16 cellular contexts compared by ENCODE assay signal in genomic region chr10:22478555-22479334, GRCh38.
DNase-seq lines count a peak whose midpoint lies in the region; ATAC-seq and TF ChIP-seq lines count a peak whose summit lies in the region.
"Had no signal": no experiment of that assay in that cellular context is flagged by ENCODE, and none has a peak within 500 bp of the region (broad histone marks: within the 10 kb centered on the region; RNA-seq: fewer than 3 reads in every experiment).

No MANE protein-coding gene starts in this region.

- H3K27ac ChIP-seq in right atrium auricular region, result no peak overlapping the region
- peak overlapping the region; percentile 89 for H3K27ac ChIP-seq in angular gyrus (ENCODE audit: low read depth, low read length)
- H3K27ac ChIP-seq: PC-9 had no signal

- no peaks in the 10 kb centered on the region for H3K36me3 ChIP-seq in right atrium auricular region
- H3K36me3 ChIP-seq in iPS-15b (ENCODE audit: control insufficient read depth, insufficient read depth, low read length), result no peaks in the 10 kb centered on the region

- H3K9me3 ChIP-seq in right atrium auricular region, result no peaks in the 10 kb centered on the region
- H3K9me3 ChIP-seq in iPS-15b (ENCODE audit: control insufficient read depth, insufficient read depth, low read length), result no peaks in the 10 kb centered on the region

- intact Hi-C loops in Right ventricle myocardium inferior (cut with DNase I), result no loop called here
- intact Hi-C loops in activated T-helper 2 cell treated with anti-CD3 and anti-CD28 coated beads, Interferon-gamma antibody, Interleukin-2, Interleukin-4, amounts not matched to agents 10 μg/mL and 5 μg/mL and 100 μg/mL, durations not matched to agents 14 hours and 24 hours and 36 hours (cut with micrococcal nuclease), result loop anchor here (5.0 to 10.0 kb wide), 3 partner anchors 41 to 964 kb away; no protein-coding TSS in a partner anchor

- peaks cover 28% of the 10 kb centered on the region for H3K4me1 Mint-ChIP-seq in type B pancreatic cell (ENCODE audit: unreplicated experiment)
- H3K4me1 Mint-ChIP-seq in activated T-helper 2 cell treated with anti-CD3 and anti-CD28 coated beads, Interferon-gamma antibody, Interleukin-2, Interleukin-4, amounts not matched to agents 10 μg/mL and 5 μg/mL and 100 μg/mL, durations not matched to agents 14 hours and 24 hours and 36 hours (ENCODE audit: low read depth), result peaks cover 14% of the 10 kb centered on the region

- no peak overlapping the region for H3K4me3 ChIP-seq in right atrium auricular region
- H3K4me3 ChIP-seq in iPS-15b (ENCODE audit: low read depth, low read length), result peak overlapping the region; percentile 46
- H3K4me3 ChIP-seq: PC-9 had no signal

- peak overlapping the region; percentile 71 for H3K4me3 Mint-ChIP-seq in type B pancreatic cell
- no peak overlapping the region for H3K4me3 Mint-ChIP-seq in activated T-helper 2 cell treated with anti-CD3 and anti-CD28 coated beads, Interferon-gamma antibody, Interleukin-2, Interleukin-4, amounts not matched to agents 10 μg/mL and 5 μg/mL and 100 μg/mL, durations not matched to agents 14 hours and 24 hours and 36 hours (ENCODE audit: low read depth)

- H3K27me3 ChIP-seq in right atrium auricular region (peaks cover 23 to 30% of the 10 kb centered on the region in 2 donors), iPS-15b (ENCODE audit: control insufficient read depth, insufficient read depth, low read length) (peaks cover 84% of the 10 kb centered on the region)

- H3K36me3 Mint-ChIP-seq in type B pancreatic cell, result no peaks in the 10 kb centered on the region
- no peaks in the 10 kb centered on the region for H3K36me3 Mint-ChIP-seq in activated T-helper 2 cell treated with anti-CD3 and anti-CD28 coated beads, Interferon-gamma antibody, Interleukin-2, Interleukin-4, amounts not matched to agents 10 μg/mL and 5 μg/mL and 100 μg/mL, durations not matched to agents 14 hours and 24 hours and 36 hours (ENCODE audit: low read depth)

- peaks cover 78% of the 10 kb centered on the region for H3K27me3 Mint-ChIP-seq in type B pancreatic cell
- peaks cover 40% of the 10 kb centered on the region for H3K27me3 Mint-ChIP-seq in activated T-helper 2 cell treated with anti-CD3 and anti-CD28 coated beads, Interferon-gamma antibody, Interleukin-2, Interleukin-4, amounts not matched to agents 10 μg/mL and 5 μg/mL and 100 μg/mL, durations not matched to agents 14 hours and 24 hours and 36 hours (ENCODE audit: low read depth)

- H3K4me1 ChIP-seq in right atrium auricular region, result peaks cover 0 to 20% of the 10 kb centered on the region in 2 donors
- peaks cover 2% of the 10 kb centered on the region for H3K4me1 ChIP-seq in iPS-15b (ENCODE audit: control insufficient read depth, insufficient read depth, low read length)

- no peak overlapping the region for H3K9ac ChIP-seq in iPS-15b (ENCODE audit: low read depth, low read length)

- H3K9me3 Mint-ChIP-seq in type B pancreatic cell, result no peaks in the 10 kb centered on the region
- no peaks in the 10 kb centered on the region for H3K9me3 Mint-ChIP-seq in activated T-helper 2 cell treated with anti-CD3 and anti-CD28 coated beads, Interferon-gamma antibody, Interleukin-2, Interleukin-4, amounts not matched to agents 10 μg/mL and 5 μg/mL and 100 μg/mL, durations not matched to agents 14 hours and 24 hours and 36 hours

- DNase-seq in Right ventricle myocardium inferior (ENCODE audit: missing footprints) (no peak), right atrium auricular region (ENCODE audit: low spot score) (no peak), type B pancreatic cell (ENCODE audit: extremely low spot score, unreplicated experiment) (no peak), HPDE6-E6E7 (ENCODE audit: extremely low spot score) (no peak)
- no peak for DNase-seq in activated T-helper 2 cell treated with anti-CD3 and anti-CD28 coated beads, Interferon-gamma antibody, Interleukin-2, Interleukin-4, amounts not matched to agents 10 μg/mL and 5 μg/mL and 100 μg/mL, durations not matched to agents 14 hours and 24 hours and 36 hours (ENCODE audit: low spot score)
- DNase-seq: COR-L47, DMS153, NCI-H1048, NCI-H146, NCI-H2081 treated with DMSO at 0.1 percent for 48 hours, NCI-H2227 treated with DMSO at 0.1 percent for 48 hours, NCI-H526 treated with DMSO at 0.1 percent for 48 hours, PC-9 had no signal

- ATAC-seq in Right ventricle myocardium inferior (peak; percentile 53), HG02884 (IDR thresholded peaks at IDR 0.05; ENCODE audit: unreplicated experiment) (no peak)

- peak overlapping the region; percentile 58 for H3K27ac Mint-ChIP-seq in type B pancreatic cell
- no peak overlapping the region for H3K27ac Mint-ChIP-seq in activated T-helper 2 cell treated with anti-CD3 and anti-CD28 coated beads, Interferon-gamma antibody, Interleukin-2, Interleukin-4, amounts not matched to agents 10 μg/mL and 5 μg/mL and 100 μg/mL, durations not matched to agents 14 hours and 24 hours and 36 hours

- TF ChIP-seq CTCF in right atrium auricular region (IDR thresholded peaks at IDR 0.05) (no peak), type B pancreatic cell (conservative IDR thresholded peaks at IDR 0.05) (no peak)
